ENCODE assay signal across 10 cellular contexts in genomic region chr16:50360033-50360778, GRCh38. TPM values are rescaled to one million over a fixed set of nuclear protein-coding genes. Genes with fewer than 3 reads are reported as not detected.
A peak's percentile ranks its signal among the peaks of the same experiment; 100 is the strongest.
DNase-seq lines count a peak whose midpoint lies in the region; ATAC-seq and TF ChIP-seq lines count a peak whose summit lies in the region.
"Had no signal": no experiment of that assay in that cellular context is flagged by ENCODE, and none has a peak within 500 bp of the region (broad histone marks: within the 10 kb centered on the region; RNA-seq: fewer than 3 reads in every experiment).

No MANE protein-coding gene starts in this region.

- peaks cover 40% of the 10 kb centered on the region in 2 donors for H3K4me1 Mint-ChIP-seq in natural killer cell

- peak overlapping the region; percentile 54 to 61 for H3K27ac ChIP-seq in coronary artery
- H3K27ac ChIP-seq in MM.1S (ENCODE audit: low read length), result no peak overlapping the region
- no peak overlapping the region for H3K27ac ChIP-seq in right cardiac atrium (ENCODE audit: low read length)
- H3K27ac ChIP-seq: VCaP had no signal

- TF ChIP-seq CTCF in LNCaP clone FGC (IDR thresholded peaks at IDR 0.05; ENCODE audit: control insufficient read depth, extremely low read depth, insufficient read depth) (no peak), coronary artery (IDR thresholded peaks at IDR 0.05) (no peak), natural killer cell (IDR thresholded peaks at IDR 0.05) (no peak), MM.1S (IDR thresholded peaks at IDR 0.05; ENCODE audit: low read length) (no peak)

- H3K4me2 ChIP-seq in MM.1S (ENCODE audit: low read depth, low read length), result no peak overlapping the region

- H3K9me2 ChIP-seq in MM.1S (replicated peaks; ENCODE audit: insufficient read depth, low read length), result no peaks in the 10 kb centered on the region

- intact Hi-C loops in natural killer cell (cut with micrococcal nuclease), result loop anchor here (10.0 kb wide), 1 partner anchor 385 kb away; the partner anchor contains the start of gene CYLD
- intact Hi-C loops in right cardiac atrium (cut with DNase I), result no loop called here
- intact Hi-C loops in cardiac septum (cut with DNase I), result loop anchor here (10.0 kb wide), 3 partner anchors 145 to 385 kb away; partner anchors contain the start of genes CNEP1R1 and CYLD

- H3K4me1 ChIP-seq in MM.1S (ENCODE audit: low read length) (no peaks in the 10 kb centered on the region), right cardiac atrium (ENCODE audit: control insufficient read depth, insufficient read depth, low read length) (no peaks in the 10 kb centered on the region)

- H3K9me3 ChIP-seq in MM.1S (replicated peaks; ENCODE audit: insufficient read depth, low read length), result no peaks in the 10 kb centered on the region
- H3K9me3 ChIP-seq in right cardiac atrium (ENCODE audit: control insufficient read depth, low read length), result no peaks in the 10 kb centered on the region

- H3K4me3 ChIP-seq in LNCaP clone FGC (ENCODE audit: low read depth, low read length) (no peak overlapping the region), coronary artery (no peak overlapping the region), MM.1S (ENCODE audit: low read length) (no peak overlapping the region), right cardiac atrium (ENCODE audit: low read length) (no peak overlapping the region)

- H4K20me1 ChIP-seq in MM.1S (ENCODE audit: insufficient read depth, low read length), result 0 out of 2 replicates have a peak, but pooled peaks cover 5% of the 10 kb centered on the region

- peak overlapping the region; percentile 50 to 58 for H3K27ac Mint-ChIP-seq in natural killer cell

- peaks cover 8% of the 10 kb centered on the region for H3K36me3 Mint-ChIP-seq in natural killer cell

- H3K9me3 Mint-ChIP-seq in natural killer cell, result no peaks in the 10 kb centered on the region
- H3K9me3 Mint-ChIP-seq: activated naive CD4-positive, alpha-beta T cell treated with anti-CD3 and anti-CD28 coated beads for 36 hours had no signal

- H3K27me3 ChIP-seq in MM.1S (replicated peaks; ENCODE audit: insufficient read depth, low read length), result no peaks in the 10 kb centered on the region
- H3K27me3 ChIP-seq in right cardiac atrium (ENCODE audit: control insufficient read depth, insufficient read depth), result no peaks in the 10 kb centered on the region

- H3K4me3 Mint-ChIP-seq in natural killer cell, result no peak overlapping the region
- H3K4me3 Mint-ChIP-seq: activated naive CD4-positive, alpha-beta T cell treated with anti-CD3 and anti-CD28 coated beads for 36 hours had no signal

- no peak for ATAC-seq in natural killer cell
- ATAC-seq in right cardiac atrium, result no peak

- peaks cover 95% of the 10 kb centered on the region for H3K79me2 ChIP-seq in MM.1S (ENCODE audit: low read length)

- H3K36me3 ChIP-seq in MM.1S (replicated peaks; ENCODE audit: insufficient read depth, low read length), result 0 out of 2 replicates have a peak, but pooled peaks cover 7% of the 10 kb centered on the region

- DNase-seq in AG20443 (ENCODE audit: low spot score) (peak; percentile 30), LNCaP clone FGC (ENCODE audit: low read depth) (peak; percentile 68), coronary artery (ENCODE audit: low spot score) (no peak), natural killer cell (no peak), MM.1S (no peak), right cardiac atrium (no peak), cardiac septum (ENCODE audit: low spot score) (no peak)
- DNase-seq in stimulated activated naive CD4-positive, alpha-beta T cell (lab: John Stamatoyannopoulos, UW), result no peak
- DNase-seq: activated naive CD4-positive, alpha-beta T cell treated with anti-CD3 and anti-CD28 coated beads for 36 hours had no signal

- no peaks in the 10 kb centered on the region for H3K27me3 Mint-ChIP-seq in natural killer cell (ENCODE audit: low read depth in 2 of 2)

- no peak overlapping the region for H3K9ac ChIP-seq in MM.1S (ENCODE audit: low read length)

- H3F3A ChIP-seq in MM.1S (ENCODE audit: insufficient read depth, low read length), result 0 out of 2 replicates have a peak, but pooled peaks cover 5% of the 10 kb centered on the region

- H2AFZ ChIP-seq in MM.1S (ENCODE audit: low read length), result no peak overlapping the region

- 68% methylated on average over 6 of the region's 6 CpGs for WGBS in right cardiac atrium

RNA-seq across cellular contexts. Expression of gene BRD7, which starts 8.6 kb away (rescaled TPM):
- total RNA-seq in natural killer cell (100 to 1,000 TPM in 1 of 3 donors, 10 to 100 TPM in 2; 89.2 to 118 (median 94.9) TPM), right cardiac atrium (10 to 100 TPM; 43.6 to 48.0 (median 45.0) TPM), cardiac septum (53.4 TPM)
- 33.8 TPM for polyA plus RNA-seq in right cardiac atrium

Comparison
In these comparisons a context has a peak if more than half of its experiments do, and no peak if none do; other contexts are left out.
1. intact Hi-C loops: an anchor here in natural killer cell (10.0 kb wide) and cardiac septum (10.0 kb wide); none called in right cardiac atrium.
2. DNase-seq: peak in AG20443 (single experiment) and LNCaP clone FGC (single experiment); none in coronary artery (single experiment), natural killer cell (single experiment), MM.1S (single experiment), right cardiac atrium (0 of 3), cardiac septum (single experiment) and stimulated activated naive CD4-positive, alpha-beta T cell (0 of 6).
3. H3K27ac ChIP-seq: peak in coronary artery (2 of 2); none in MM.1S (single experiment) and right cardiac atrium (single experiment).